19 cellular contexts compared by ENCODE assay signal in the genomic region with DNA sequence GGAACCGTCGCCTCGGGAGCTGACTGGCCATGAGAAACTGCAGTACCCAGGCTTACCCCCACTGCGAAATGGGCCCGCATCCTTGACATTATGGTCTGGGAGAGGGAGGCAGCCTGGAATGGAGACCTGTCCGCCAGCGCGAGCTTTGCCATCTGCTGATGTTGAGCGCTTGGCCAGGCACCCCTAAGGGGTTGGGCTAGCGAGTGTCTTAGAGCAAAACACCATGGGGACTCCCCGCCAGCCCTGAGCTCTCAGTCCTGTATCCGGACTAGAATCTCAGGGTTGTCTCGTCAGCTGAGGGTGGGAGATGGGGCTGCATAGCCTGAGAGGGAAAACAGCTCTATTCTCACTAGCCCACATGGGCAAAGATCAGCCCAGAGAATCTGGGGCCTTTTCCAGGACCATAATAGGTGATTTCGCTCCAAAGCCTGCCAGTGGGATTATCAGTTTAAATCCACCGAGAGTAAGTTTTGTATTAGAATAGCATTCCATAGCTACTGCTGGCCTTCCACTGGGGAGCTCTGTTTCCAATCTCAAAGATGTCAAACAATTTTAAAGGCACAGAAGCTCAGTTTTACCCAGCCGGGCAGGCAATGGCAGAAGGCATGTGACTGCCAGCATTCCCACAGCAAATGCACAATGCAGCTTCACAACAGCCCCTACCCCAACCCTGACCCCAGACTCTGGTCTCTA.
DNase-seq lines count a peak whose midpoint lies in the region; ATAC-seq and TF ChIP-seq lines count a peak whose summit lies in the region.
"Had no signal": no experiment of that assay in that cellular context is flagged by ENCODE, and none has a peak within 500 bp of the region (broad histone marks: within the 10 kb centered on the region; RNA-seq: fewer than 3 reads in every experiment).

No MANE protein-coding gene starts in this region.

- no peak for TF ChIP-seq EP300 in gastroesophageal sphincter (IDR thresholded peaks at IDR 0.05)

- H3K27ac Mint-ChIP-seq in neural crest cell (ENCODE audit: unreplicated experiment): peak overlapping the region; percentile 12
- H3K27ac Mint-ChIP-seq: activated CD4-positive, alpha-beta T cell treated with anti-CD3 and anti-CD28 coated beads for 36 hours; progenitor cell of endocrine pancreas had no signal

- peak overlapping the region in 1 of 2 donors; percentile 33 for H3K4me3 ChIP-seq in gastroesophageal sphincter
- H3K4me3 ChIP-seq: A549, spleen, tibial artery had no signal

- H3K27me3 Mint-ChIP-seq in neural crest cell (ENCODE audit: low read depth): peaks cover 13% of the 10 kb centered on the region
- H3K27me3 Mint-ChIP-seq: activated CD4-positive, alpha-beta T cell treated with anti-CD3 and anti-CD28 coated beads for 36 hours had no signal

- H3K4me1 Mint-ChIP-seq in neural crest cell: peaks cover 5% of the 10 kb centered on the region

- H3K27ac ChIP-seq in adipose tissue (ENCODE audit: low read depth, low read length): peak overlapping the region; percentile 9
- peak overlapping the region; percentile 77 to 90 (median 88) for H3K27ac ChIP-seq in gastroesophageal sphincter
- H3K27ac ChIP-seq: foreskin keratinocyte, spleen had no signal

- no peaks in the 10 kb centered on the region for H3K27me3 ChIP-seq in gastroesophageal sphincter
- H3K27me3 ChIP-seq: foreskin keratinocyte, tibial artery had no signal

- H3K9me3 Mint-ChIP-seq in neural crest cell: no peaks in the 10 kb centered on the region

- peaks cover 3 to 65% (median 4%) of the 10 kb centered on the region in 3 donors for H3K4me1 ChIP-seq in gastroesophageal sphincter
- H3K4me1 ChIP-seq: A549, foreskin keratinocyte had no signal

- ATAC-seq in gastroesophageal sphincter: peak; percentile 80
- no peak for ATAC-seq in GM18517 (IDR thresholded peaks at IDR 0.05; ENCODE audit: unreplicated experiment)
- no peak for ATAC-seq in GM21619 (IDR thresholded peaks at IDR 0.05; ENCODE audit: unreplicated experiment)
- ATAC-seq: activated CD4-positive, alpha-beta T cell treated with anti-CD3 and anti-CD28 coated beads for 36 hours; foreskin keratinocyte had no signal

- no peaks in the 10 kb centered on the region for H3K36me3 ChIP-seq in gastroesophageal sphincter
- H3K36me3 ChIP-seq: spleen, tibial artery had no signal

- 75 to 83% (median 78%) methylated on average over 16 of the region's 16 CpGs for WGBS in adipose tissue, 3 donors
- WGBS in gastroesophageal sphincter (ENCODE audit: low coverage in 1 of 2), 2 donors: 31% methylated on average over 3 to 8 of the region's 16 CpGs

- TF ChIP-seq CTCF in gastroesophageal sphincter (IDR thresholded peaks at IDR 0.05) (no peak), neural crest cell (conservative IDR thresholded peaks at IDR 0.05) (no peak)

- H3K4me3 Mint-ChIP-seq in neural crest cell: no peak overlapping the region
- H3K4me3 Mint-ChIP-seq: activated CD4-positive, alpha-beta T cell treated with anti-CD3 and anti-CD28 coated beads for 36 hours had no signal

- in situ Hi-C loops in G401 (cut with HindIII; ENCODE audit: low sequenced_read_pairs): no loop called here

- DNase-seq in G401 (ENCODE audit: low spot score) (peak; percentile 77), neural crest cell (ENCODE audit: low read depth, low spot score) (no peak)
- DNase-seq in stimulated activated CD4-positive, alpha-beta T cell treated with anti-CD3 and anti-CD28 coated beads, Interleukin-4, amount 100 ng/mL, for 24 hours: no peak
- DNase-seq in activated T-cell treated with anti-CD3 and anti-CD28 coated beads, Interleukin-2, amount 50 U/mL, for 1 hour: no peak
- DNase-seq: activated CD4-positive, alpha-beta T cell treated with anti-CD3 and anti-CD28 coated beads for 36 hours; activated effector memory CD4-positive, alpha-beta T cell treated with anti-CD3 and anti-CD28 coated beads, Interleukin-2, amount 50 U/mL, for 16 hours; amygdala; DMS 273 treated with DMSO at 0.1 percent for 48 hours; foreskin keratinocyte; NCI-H1105 treated with DMSO at 0.1 percent for 48 hours; NCI-H69; spleen; tibial artery had no signal

- TF ChIP-seq POLR2A in gastroesophageal sphincter (IDR thresholded peaks at IDR 0.05): no peak

- H3K36me3 Mint-ChIP-seq in neural crest cell (ENCODE audit: low read depth): no peaks in the 10 kb centered on the region

- H3K9me3 ChIP-seq in gastroesophageal sphincter: no peaks in the 10 kb centered on the region
- H3K9me3 ChIP-seq: A549, tibial artery had no signal
